Comparison of ENCODE assay signal across 8 cellular contexts in the genomic region with DNA sequence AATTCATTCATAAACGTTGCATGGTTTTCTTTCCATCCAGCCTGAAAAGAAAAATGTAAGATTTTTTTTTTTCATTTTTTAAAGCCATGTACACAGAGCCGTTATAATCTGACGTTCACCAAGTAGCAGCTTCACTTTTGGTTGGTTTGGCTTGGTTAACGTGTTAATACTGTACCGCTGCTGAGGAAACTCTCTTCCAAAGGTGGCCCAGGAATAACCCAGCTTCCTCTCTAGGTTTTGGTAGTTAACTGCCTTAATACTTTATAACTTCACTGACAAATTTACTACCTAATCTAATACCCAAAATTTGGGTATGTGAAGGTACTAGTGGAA. TPM values are rescaled to one million over a fixed set of nuclear protein-coding genes. Genes with fewer than 3 reads are reported as not detected.
A peak's percentile ranks its signal among the peaks of the same experiment; 100 is the strongest.
DNase-seq lines count a peak whose midpoint lies in the region; ATAC-seq and TF ChIP-seq lines count a peak whose summit lies in the region.

No MANE protein-coding gene starts in this region.

- H3F3A ChIP-seq in GM23248 (ENCODE audit: insufficient read depth): peaks cover 23% of the 10 kb centered on the region

- H2AFZ ChIP-seq in GM23248: peak overlapping the region; percentile 85

- DNase-seq in GM23248: no peak
- no peak for DNase-seq in WERI-Rb-1
- DNase-seq in skeletal muscle cell (ENCODE audit: low read depth): no peak
- DNase-seq in NCI-H1048 (lab: John Stamatoyannopoulos, UW): no peak
- no peak for DNase-seq in GM13976 (ENCODE audit: low spot score)

- peaks cover 26% of the 10 kb centered on the region for H3K4me1 ChIP-seq in GM23248 (ENCODE audit: insufficient read depth)
- H3K4me1 ChIP-seq in gastroesophageal sphincter: peaks cover 6 to 48% (median 14%) of the 10 kb centered on the region in 3 donors

- no peak for TF ChIP-seq EP300 in gastroesophageal sphincter (IDR thresholded peaks at IDR 0.05)

- peak overlapping the region; percentile 96 for H3K4me2 ChIP-seq in GM23248 (ENCODE audit: unreplicated experiment)

- no peak for TF ChIP-seq POLR2A in gastroesophageal sphincter (IDR thresholded peaks at IDR 0.05)

- WGBS in GM23248 (ENCODE audit: low coverage in 1 of 2, low lambda C conversion rate in 2 of 2, missing lambda C conversion rate in 2 of 2), 2 experiments: 8 to 12% methylated on average over 5 of the region's 5 CpGs
- WGBS in gastroesophageal sphincter (ENCODE audit: low coverage in 1 of 2), 2 donors: 0% methylated on average over 1 to 5 of the region's 5 CpGs

- in situ Hi-C loops in GM23248 (cut with MboI): no loop called here
- in situ Hi-C loops in GM13976 (cut with MboI; ENCODE audit: low sequenced_read_pairs, unreplicated experiment): no loop called here

- H3K27me3 ChIP-seq in GM23248 (replicated peaks; ENCODE audit: insufficient read depth) (no peaks in the 10 kb centered on the region), WERI-Rb-1 (ENCODE audit: insufficient read depth, low read depth, severe bottlenecking) (no peaks in the 10 kb centered on the region), gastroesophageal sphincter (no peaks in the 10 kb centered on the region)

- H3K9me3 ChIP-seq in GM23248 (ENCODE audit: low read depth): no peaks in the 10 kb centered on the region
- H3K9me3 ChIP-seq in WERI-Rb-1 (ENCODE audit: severe bottlenecking): no peaks in the 10 kb centered on the region
- no peaks in the 10 kb centered on the region for H3K9me3 ChIP-seq in gastroesophageal sphincter

- H3K9ac ChIP-seq in GM23248: peak overlapping the region; percentile 98

- TF ChIP-seq CTCF in WERI-Rb-1 (IDR thresholded peaks at IDR 0.05; ENCODE audit: low read depth, low read length) (no peak), gastroesophageal sphincter (IDR thresholded peaks at IDR 0.05) (no peak), GM13976 (IDR thresholded peaks at IDR 0.05; ENCODE audit: borderline replicate concordance, control extremely low read depth, extremely low read depth, insufficient read depth, missing control alignments) (no peak)

- H4K20me1 ChIP-seq in GM23248 (ENCODE audit: insufficient read depth): no peaks in the 10 kb centered on the region

- peak overlapping the region; percentile 87 for H3K4me3 ChIP-seq in GM23248
- peak overlapping the region; percentile 58 for H3K4me3 ChIP-seq in WERI-Rb-1 (ENCODE audit: low read depth, low read length)
- peak overlapping the region; percentile 96 to 98 for H3K4me3 ChIP-seq in gastroesophageal sphincter
- peak overlapping the region; percentile 86 for H3K4me3 ChIP-seq in skeletal muscle cell (ENCODE audit: low read depth, low read length)

- no peak for ATAC-seq in gastroesophageal sphincter
- no peak for ATAC-seq in HG02610 (IDR thresholded peaks at IDR 0.05; ENCODE audit: unreplicated experiment)
- ATAC-seq in activated CD4-positive, CD25-positive, alpha-beta regulatory T cell treated with anti-CD3 and anti-CD28 coated beads, Interleukin-2, amount 50 U/mL, for 24 hours: no peak

- H3K27ac ChIP-seq in GM23248: peak overlapping the region; percentile 93
- peak overlapping the region; percentile 67 for H3K27ac ChIP-seq in WERI-Rb-1
- H3K27ac ChIP-seq in gastroesophageal sphincter: peak overlapping the region; percentile 98 to 100 (median 99)

- H3K79me2 ChIP-seq in GM23248 (ENCODE audit: insufficient read depth): peaks cover 64% of the 10 kb centered on the region

- no peaks in the 10 kb centered on the region for H3K9me2 ChIP-seq in GM23248 (ENCODE audit: insufficient read depth)

- H3K36me3 ChIP-seq in GM23248 (ENCODE audit: low read depth) (peaks cover 23% of the 10 kb centered on the region), WERI-Rb-1 (peaks cover 20% of the 10 kb centered on the region), gastroesophageal sphincter (peaks cover 0 to 36% of the 10 kb centered on the region in 2 donors)

RNA-seq across cellular contexts. Expression of a gene that starts 1.7 kb away (rescaled TPM):
- total RNA-seq in GM23248 (2014; rRNA removed; shearing (Covaris generic)): 35.2 and 59.4 TPM in 2 replicates
- polyA plus RNA-seq in GM23248 (2016; fragmentation: Nextera tagmentation; extraction: Ambion mirVana): 15.8 and 18.2 TPM in 2 replicates
- 10 to 100 TPM; 22.4 to 35.0 (median 29.8) TPM for total RNA-seq in gastroesophageal sphincter
